2 cellular contexts compared by ENCODE assay signal in the genomic region with DNA sequence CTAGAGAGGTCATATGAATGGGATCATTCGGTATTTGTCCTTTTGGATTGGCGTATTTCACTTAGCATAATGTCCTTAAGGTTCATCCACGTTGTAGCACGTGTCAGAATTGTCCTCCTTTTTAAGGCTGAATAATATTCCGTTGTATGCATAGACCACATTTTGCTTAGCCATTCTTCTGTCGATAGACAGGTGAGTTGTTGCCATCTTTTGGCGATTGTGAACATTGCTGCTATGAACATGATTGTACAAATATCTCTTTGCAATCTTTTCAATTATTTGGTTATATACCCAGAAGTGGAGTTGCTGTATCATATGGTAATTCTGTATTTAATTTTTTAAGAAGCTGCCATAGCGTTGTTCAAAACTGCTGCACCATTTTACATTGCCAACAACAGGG.
TF ChIP-seq lines count a peak whose summit lies in the region.

No MANE protein-coding gene starts in this region.

TF ChIP-seq in HCT116, 20 proteins besides CTCF, POLR2A, EP300 and RAD21:
- TF ChIP-seq ZBTB33 (IDR thresholded peaks at IDR 0.05; ENCODE audit: extremely low read depth, insufficient replicate concordance, low read length), result no peak
- no peak for TF ChIP-seq ATF3 (IDR thresholded peaks at IDR 0.05)
- TF ChIP-seq CBX3 (IDR thresholded peaks at IDR 0.05; ENCODE audit: low read depth), result no peak

TF ChIP-seq in H1, 55 proteins besides CTCF, POLR2A, EP300 and RAD21:
- no peak for TF ChIP-seq SP4 (IDR thresholded peaks at IDR 0.05; ENCODE audit: low read length)
- TF ChIP-seq SRF (IDR thresholded peaks at IDR 0.05; ENCODE audit: low read depth, low read length), result no peak
- TF ChIP-seq GTF2F1 (IDR thresholded peaks at IDR 0.05; ENCODE audit: borderline replicate concordance, low read depth, low read length), result no peak
- TF ChIP-seq JUND (IDR thresholded peaks at IDR 0.05; ENCODE audit: low read length), result no peak
- TF ChIP-seq CREB1 (IDR thresholded peaks at IDR 0.05), result no peak
- TF ChIP-seq CBX5 (IDR thresholded peaks at IDR 0.05; ENCODE audit: low read depth, low read length), result no peak
